ENCODE assay signal across 9 cellular contexts in the genomic region with DNA sequence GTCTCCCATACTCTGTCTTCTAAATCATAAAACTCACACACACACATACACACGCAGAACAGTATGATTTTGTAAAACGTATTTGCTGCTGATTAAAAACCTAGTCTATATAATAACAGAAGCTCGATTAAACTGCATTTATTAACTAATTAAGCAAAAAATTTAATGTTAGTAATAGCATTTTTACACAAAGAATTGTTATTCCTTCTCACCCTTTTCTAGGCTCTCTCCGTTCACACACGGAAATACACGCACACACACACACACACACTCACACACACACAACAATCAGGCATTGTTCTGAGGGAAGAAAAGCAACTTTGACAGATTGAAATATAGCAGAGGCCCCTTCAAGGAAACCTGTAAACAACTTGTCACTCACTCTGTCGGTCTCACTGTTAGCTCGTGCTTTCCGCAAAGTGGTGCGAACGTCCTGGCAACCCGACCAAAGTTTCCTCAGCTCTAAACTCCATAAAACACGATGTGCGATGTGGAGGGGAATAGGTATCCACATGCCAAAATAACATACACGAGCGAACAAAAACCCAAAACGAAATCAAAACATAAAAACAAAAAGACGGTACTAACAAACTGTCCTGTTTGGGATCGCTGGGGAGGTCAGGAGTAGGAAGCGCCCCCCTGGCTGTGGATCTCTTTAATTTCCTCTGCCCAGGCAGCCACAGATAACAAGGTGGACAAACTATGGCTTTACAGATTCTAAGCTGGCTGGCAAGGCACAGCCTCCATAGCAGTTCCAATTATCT. TPM values are rescaled to one million over a fixed set of nuclear protein-coding genes. Genes with fewer than 3 reads are reported as not detected.
DNase-seq lines count a peak whose midpoint lies in the region; ATAC-seq and TF ChIP-seq lines count a peak whose summit lies in the region.
"Had no signal": no experiment of that assay in that cellular context is flagged by ENCODE, and none has a peak within 500 bp of the region (broad histone marks: within the 10 kb centered on the region; RNA-seq: fewer than 3 reads in every experiment).

No MANE protein-coding gene starts in this region.

- TF ChIP-seq POLR2A in gastrocnemius medialis (IDR thresholded peaks at IDR 0.05): no peak

- no peak for TF ChIP-seq CTCF in astrocyte of the cerebellum (IDR thresholded peaks at IDR 0.05; ENCODE audit: low read depth, low read length, missing control alignments)
- TF ChIP-seq CTCF in gastrocnemius medialis (IDR thresholded peaks at IDR 0.05 in 4 of 5, conservative IDR thresholded peaks at IDR 0.05 in 1 of 5): no peak

- no peaks in the 10 kb centered on the region for H3K36me3 ChIP-seq in iPS-15b (ENCODE audit: control insufficient read depth, insufficient read depth, low read length)
- no peaks in the 10 kb centered on the region for H3K36me3 ChIP-seq in gastrocnemius medialis
- H3K36me3 ChIP-seq in CD4-positive, alpha-beta memory T cell (ENCODE audit: insufficient read depth, low read length): no peaks in the 10 kb centered on the region

- H3K27me3 Mint-ChIP-seq in T-cell: no peaks in the 10 kb centered on the region
- no peaks in the 10 kb centered on the region for H3K27me3 Mint-ChIP-seq in CD4-positive, alpha-beta memory T cell
- H3K27me3 Mint-ChIP-seq: activated naive CD4-positive, alpha-beta T cell treated with anti-CD3 and anti-CD28 coated beads, Interleukin-2, amount 50 U/mL, for 24 hours had no signal

- H3K4me1 Mint-ChIP-seq in T-cell: no peaks in the 10 kb centered on the region
- H3K4me1 Mint-ChIP-seq in CD4-positive, alpha-beta memory T cell: no peaks in the 10 kb centered on the region
- H3K4me1 Mint-ChIP-seq: activated naive CD4-positive, alpha-beta T cell treated with anti-CD3 and anti-CD28 coated beads, Interleukin-2, amount 50 U/mL, for 24 hours had no signal

- H3K4me3 ChIP-seq in astrocyte of the cerebellum (ENCODE audit: low read depth, low read length): peak overlapping the region; percentile 48
- peak overlapping the region; percentile 69 for H3K4me3 ChIP-seq in iPS-15b (ENCODE audit: low read depth, low read length)
- H3K4me3 ChIP-seq in gastrocnemius medialis: peak overlapping the region; percentile 47 to 59 (median 49)
- no peak overlapping the region for H3K4me3 ChIP-seq in CD4-positive, alpha-beta memory T cell (ENCODE audit: low read length in 2 of 2)

- H3K4me3 Mint-ChIP-seq in T-cell: no peak overlapping the region
- H3K4me3 Mint-ChIP-seq in CD4-positive, alpha-beta memory T cell: no peak overlapping the region
- H3K4me3 Mint-ChIP-seq: activated naive CD4-positive, alpha-beta T cell treated with anti-CD3 and anti-CD28 coated beads, Interleukin-2, amount 50 U/mL, for 24 hours had no signal

- no peaks in the 10 kb centered on the region for H3K36me3 Mint-ChIP-seq in T-cell
- H3K36me3 Mint-ChIP-seq in CD4-positive, alpha-beta memory T cell: no peaks in the 10 kb centered on the region
- H3K36me3 Mint-ChIP-seq: activated naive CD4-positive, alpha-beta T cell treated with anti-CD3 and anti-CD28 coated beads, Interleukin-2, amount 50 U/mL, for 24 hours had no signal

- H3K9me3 ChIP-seq in iPS-15b (ENCODE audit: control insufficient read depth, insufficient read depth, low read length): no peaks in the 10 kb centered on the region
- H3K9me3 ChIP-seq in gastrocnemius medialis: no peaks in the 10 kb centered on the region
- H3K9me3 ChIP-seq in CD4-positive, alpha-beta memory T cell (ENCODE audit: control insufficient read depth in 1 of 2, low read length in 2 of 2): no peaks in the 10 kb centered on the region

- no peak overlapping the region for H3K27ac ChIP-seq in gastrocnemius medialis
- no peak overlapping the region for H3K27ac ChIP-seq in CD4-positive, alpha-beta memory T cell (ENCODE audit: low read depth, low read length)

- CTCF ChIA-PET in T-cell (lab: Charles Lee): no interaction called here
- CTCF ChIA-PET in CD4-positive, alpha-beta memory T cell (lab: Charles Lee; ENCODE audit: partially characterized antibody): no interaction called here

- H3K4me1 ChIP-seq in iPS-15b (ENCODE audit: control insufficient read depth, insufficient read depth, low read length) (peaks cover 3% of the 10 kb centered on the region), gastrocnemius medialis (peaks cover 0 to 4% of the 10 kb centered on the region in 2 donors)
- H3K4me1 ChIP-seq in CD4-positive, alpha-beta memory T cell (ENCODE audit: insufficient read depth, low read length): no peaks in the 10 kb centered on the region

- no peak overlapping the region for H3K27ac Mint-ChIP-seq in T-cell
- H3K27ac Mint-ChIP-seq in CD4-positive, alpha-beta memory T cell: no peak overlapping the region
- H3K27ac Mint-ChIP-seq: activated naive CD4-positive, alpha-beta T cell treated with anti-CD3 and anti-CD28 coated beads, Interleukin-2, amount 50 U/mL, for 24 hours had no signal

- intact Hi-C loops in gastrocnemius medialis (cut with DNase I; ENCODE audit: low total_unique reads): no loop called here
- intact Hi-C loops in CD4-positive, alpha-beta memory T cell (cut with micrococcal nuclease): no loop called here

- ATAC-seq in HG02642 (IDR thresholded peaks at IDR 0.05; ENCODE audit: poor library complexity, unreplicated experiment) (peak; percentile 24), gastrocnemius medialis (no peak), T-cell (replicated peaks in 1 of 4) (no peak)

- DNase-seq in astrocyte of the cerebellum (ENCODE audit: low read depth): no peak
- no peak for DNase-seq in gastrocnemius medialis
- no peak for DNase-seq in T-cell
- no peak for DNase-seq in stimulated activated CD4-positive, alpha-beta T cell treated with anti-CD3 and anti-CD28 coated beads, Interleukin-4, amount 100 ng/mL, for 4 hours
- no peak for DNase-seq in Kasumi-1 (lab: John Stamatoyannopoulos, UW)
- DNase-seq in CD4-positive, alpha-beta memory T cell: no peak

- POLR2A ChIA-PET in T-cell (lab: Charles Lee): no interaction called here
- POLR2A ChIA-PET in CD4-positive, alpha-beta memory T cell (lab: Charles Lee; ENCODE audit: partially characterized antibody): no interaction called here

- H3K27me3 ChIP-seq in iPS-15b (ENCODE audit: control insufficient read depth, insufficient read depth, low read length) (peaks cover 26% of the 10 kb centered on the region), gastrocnemius medialis (peaks cover 0 to 12% (median 11%) of the 10 kb centered on the region in 3 donors)
- no peaks in the 10 kb centered on the region for H3K27me3 ChIP-seq in CD4-positive, alpha-beta memory T cell (ENCODE audit: insufficient read depth, low read length)

- no peaks in the 10 kb centered on the region for H3K9me3 Mint-ChIP-seq in T-cell
- H3K9me3 Mint-ChIP-seq in CD4-positive, alpha-beta memory T cell: no peaks in the 10 kb centered on the region
- H3K9me3 Mint-ChIP-seq: activated naive CD4-positive, alpha-beta T cell treated with anti-CD3 and anti-CD28 coated beads, Interleukin-2, amount 50 U/mL, for 24 hours had no signal

- in situ Hi-C loops in astrocyte of the cerebellum (cut with HindIII; ENCODE audit: low sequenced_read_pairs) (no loop called here), gastrocnemius medialis (cut with MboI; ENCODE audit: low sequenced_read_pairs in 4 of 4) (no loop called here)

- H3K9ac ChIP-seq in iPS-15b (ENCODE audit: low read depth, low read length): no peak overlapping the region

RNA-seq across cellular contexts. Expression of a gene that starts 0.7 kb away (rescaled TPM):
- total RNA-seq in gastrocnemius medialis (1 to 10 TPM; 1.3 to 9.6 (median 3.3) TPM), T-cell (1 to 10 TPM in 1 of 5 donors, under 1 TPM in 3, not detected in 1; 0.10 to 1.1 (median 0.39) TPM)
- total RNA-seq in CD4-positive, alpha-beta memory T cell: not detected
- polyA plus RNA-seq in CD4-positive, alpha-beta memory T cell: under 1 TPM in 1 of 2 donors, not detected in 1; 0.29 TPM

Comparison
In these comparisons a context has a peak if more than half of its experiments do, and no peak if none do; other contexts are left out.
1. H3K4me3 ChIP-seq: peak in astrocyte of the cerebellum (single experiment), iPS-15b (single experiment) and gastrocnemius medialis (4 of 4); none in CD4-positive, alpha-beta memory T cell (0 of 2).